8 cellular contexts compared by ENCODE assay signal in genomic region chr7:102434039-102434481, GRCh38. TPM values are rescaled to one million over a fixed set of nuclear protein-coding genes. Genes with fewer than 3 reads are reported as not detected.
DNase-seq lines count a peak whose midpoint lies in the region; ATAC-seq, FAIRE-seq and TF ChIP-seq lines count a peak whose summit lies in the region.

No MANE protein-coding gene starts in this region.

- TF ChIP-seq POLR2A in NB4 (IDR thresholded peaks at IDR 0.05; ENCODE audit: extremely low read depth, insufficient read length) = no peak

- ATAC-seq in mucosa of descending colon (peak; percentile 18), HG03045 (IDR thresholded peaks at IDR 0.05; ENCODE audit: unreplicated experiment) (no peak), GM18498 (IDR thresholded peaks at IDR 0.05; ENCODE audit: unreplicated experiment) (no peak)

- no peak for FAIRE-seq in RCC 7860 (lab: Jason Lieb, UNC)

- no peak for DNase-seq in GM12865 (ENCODE audit: low read depth)
- no peak for DNase-seq in NB4 (ENCODE audit: low read depth)
- DNase-seq in central memory CD4-positive, alpha-beta T cell = peak; percentile 22
- no peak for DNase-seq in mucosa of descending colon
- no peak for DNase-seq in RCC 7860 (ENCODE audit: low spot score)
- DNase-seq in NCI-H2196 (lab: John Stamatoyannopoulos, UW; ENCODE audit: unreplicated experiment) = no peak

- H3K4me3 ChIP-seq in GM12865 (ENCODE audit: low read depth, low read length) (peak overlapping the region; percentile 88), NB4 (ENCODE audit: low read depth, low read length) (peak overlapping the region; percentile 87), mucosa of descending colon (peak overlapping the region; percentile 25)

- TF ChIP-seq CTCF in GM12865 (IDR thresholded peaks at IDR 0.05; ENCODE audit: insufficient read depth, low read depth, low read length, missing control alignments) (no peak), NB4 (IDR thresholded peaks at IDR 0.05; ENCODE audit: low read depth, low read length) (no peak), mucosa of descending colon (IDR thresholded peaks at IDR 0.05) (no peak)

- no peaks in the 10 kb centered on the region for H3K36me3 ChIP-seq in mucosa of descending colon (ENCODE audit: low read depth)

- intact Hi-C loops in mucosa of descending colon (cut with DNase I, micrococcal nuclease) = no loop called here

- peaks cover 18% of the 10 kb centered on the region for H3K4me1 ChIP-seq in mucosa of descending colon (ENCODE audit: low read depth)

- H3K9me3 ChIP-seq in mucosa of descending colon = no peaks in the 10 kb centered on the region

RNA-seq across cellular contexts. Expression of gene ORAI2, which starts 0.7 kb away (rescaled TPM):
- total RNA-seq in mucosa of descending colon = 1 to 10 TPM; 2.8 to 9.8 (median 7.5) TPM

RNA-seq across cellular contexts. Expression of gene ALKBH4, which starts 30.6 kb away (rescaled TPM):
- 10 to 100 TPM in 1 of 3 donors, 1 to 10 TPM in 2; 8.4 to 11.1 (median 10.0) TPM for total RNA-seq in mucosa of descending colon

RNA-seq across cellular contexts. Expression of gene LRWD1, which starts 30.7 kb away (rescaled TPM):
- 10 to 100 TPM; 12.7 to 17.6 (median 13.3) TPM for total RNA-seq in mucosa of descending colon

RNA-seq across cellular contexts. Expression of gene PRKRIP1, which starts 37.9 kb away (rescaled TPM):
- 10 to 100 TPM; 15.1 to 24.1 (median 18.6) TPM for total RNA-seq in mucosa of descending colon

RNA-seq across cellular contexts. Expression of gene POLR2J, which starts 44.7 kb away (rescaled TPM):
- 10 to 100 TPM; 44.0 to 59.3 (median 45.6) TPM for total RNA-seq in mucosa of descending colon

Comparison
In these comparisons a context has a peak if more than half of its experiments do, and no peak if none do; other contexts are left out.
1. H3K4me3 ChIP-seq: peak in every context shown above with its lines; median percentile 88 in GM12865; 87 in NB4; 25 in mucosa of descending colon.